In genomic region chr21:42671778-42672593, GRCh38 we compare ENCODE assay signal across 16 cellular contexts. TPM values are rescaled to one million over a fixed set of nuclear protein-coding genes. Genes with fewer than 3 reads are reported as not detected.
DNase-seq lines count a peak whose midpoint lies in the region; ATAC-seq, FAIRE-seq and TF ChIP-seq lines count a peak whose summit lies in the region.
"Had no signal": no experiment of that assay in that cellular context is flagged by ENCODE, and none has a peak within 500 bp of the region (broad histone marks: within the 10 kb centered on the region; RNA-seq: fewer than 3 reads in every experiment).

No MANE protein-coding gene starts in this region.

- peaks cover 7% of the 10 kb centered on the region for H3K4me1 Mint-ChIP-seq in activated naive CD8-positive, alpha-beta T cell treated with anti-CD3 and anti-CD28 coated beads, Interleukin-2, amount 50 U/mL, for 24 hours
- no peaks in the 10 kb centered on the region for H3K4me1 Mint-ChIP-seq in activated naive CD8-positive, alpha-beta T cell treated with anti-CD3 and anti-CD28 coated beads for 36 hours

- no peaks in the 10 kb centered on the region for H3K36me3 ChIP-seq in OCI-LY7 (ENCODE audit: insufficient read depth, low read length)
- H3K36me3 ChIP-seq in iPS-20b (ENCODE audit: insufficient read depth, low read depth, low read length) = peaks cover 18% of the 10 kb centered on the region

- peak; percentile 65 for ATAC-seq in activated naive CD8-positive, alpha-beta T cell treated with anti-CD3 and anti-CD28 coated beads, Interleukin-2, amount 50 U/mL, for 24 hours
- no peak for ATAC-seq in HG02973 (IDR thresholded peaks at IDR 0.05; ENCODE audit: unreplicated experiment)

- intact Hi-C loops in OCI-LY7 (cut with micrococcal nuclease; ENCODE audit: unreplicated experiment) = no loop called here

- H3K9ac ChIP-seq in iPS-20b (ENCODE audit: low read depth, low read length) = 0 out of 2 replicates have a peak overlapping the region, but pooled peaks have one; percentile 7
- H3K9ac ChIP-seq: GM23248 had no signal

- no peak overlapping the region for H2AFZ ChIP-seq in OCI-LY7 (ENCODE audit: low read length)
- H2AFZ ChIP-seq: GM23248 had no signal

- POLR2A ChIA-PET in OCI-LY7 (lab: Charles Lee) = interaction anchor here (0.6 to 1.4 kb wide), 3 partner anchors 10 to 124 kb away, joined by 3 to 6 read pairs (median 4); no protein-coding TSS in a partner anchor
- POLR2A ChIA-PET in HEK293T (lab: Yijun Ruan, JAX) = interaction anchor here (1.3 kb wide), 1 partner anchor 17 kb away, joined by 5 read pairs; no protein-coding TSS in a partner anchor

- no TSS peak for BruUV-seq in OCI-LY7 (replicated peaks; lab: Mats Ljungman, UMichigan)

- H3K27ac ChIP-seq in OCI-LY7 (ENCODE audit: low read depth, low read length, poor library complexity, severe bottlenecking) (no peak overlapping the region), iPS-20b (ENCODE audit: low read length) (no peak overlapping the region)
- H3K27ac ChIP-seq: dorsolateral prefrontal cortex, GM23248, Peyer's patch had no signal

- H3K9me3 ChIP-seq in OCI-LY7 (ENCODE audit: low read length) (no peaks in the 10 kb centered on the region), iPS-20b (ENCODE audit: insufficient read depth, low read depth, low read length) (no peaks in the 10 kb centered on the region)
- H3K9me3 ChIP-seq: Peyer's patch had no signal

- CTCF ChIA-PET in OCI-LY7 (lab: Charles Lee; ENCODE audit: unreplicated experiment) (no interaction called here), HEK293T (lab: Yijun Ruan, JAX) (no interaction called here)

- no peaks in the 10 kb centered on the region for H4K20me1 ChIP-seq in OCI-LY7 (ENCODE audit: insufficient read depth, low read length)

- H3K9me2 ChIP-seq in OCI-LY7 (ENCODE audit: insufficient read depth, low read length) = no peaks in the 10 kb centered on the region

- H3K9me3 Mint-ChIP-seq in activated naive CD8-positive, alpha-beta T cell treated with anti-CD3 and anti-CD28 coated beads, Interleukin-2, amount 50 U/mL, for 24 hours = no peaks in the 10 kb centered on the region
- H3K9me3 Mint-ChIP-seq in activated naive CD8-positive, alpha-beta T cell treated with anti-CD3 and anti-CD28 coated beads for 36 hours = no peaks in the 10 kb centered on the region

- H3K79me2 ChIP-seq in OCI-LY7 (ENCODE audit: insufficient read depth, low read depth, low read length) = peaks cover 9% of the 10 kb centered on the region; the same call in 1 of the 2 replicates

- H3K4me1 ChIP-seq in OCI-LY7 (ENCODE audit: insufficient read depth, low read length, poor library complexity, severe bottlenecking) (peaks cover 39% of the 10 kb centered on the region), iPS-20b (ENCODE audit: insufficient read depth, low read length) (peaks cover 52% of the 10 kb centered on the region)
- H3K4me1 ChIP-seq: Peyer's patch had no signal

- peak overlapping the region; percentile 65 for H3K4me2 ChIP-seq in OCI-LY7 (ENCODE audit: low read length)

- H3K27me3 ChIP-seq in iPS-20b (ENCODE audit: insufficient read depth, low read length) = no peaks in the 10 kb centered on the region
- H3K27me3 ChIP-seq: dorsolateral prefrontal cortex, Peyer's patch had no signal

- no peak overlapping the region for H3K27ac Mint-ChIP-seq in activated naive CD8-positive, alpha-beta T cell treated with anti-CD3 and anti-CD28 coated beads, Interleukin-2, amount 50 U/mL, for 24 hours
- no peak overlapping the region for H3K27ac Mint-ChIP-seq in activated naive CD8-positive, alpha-beta T cell treated with anti-CD3 and anti-CD28 coated beads for 36 hours

- no peak for TF ChIP-seq CTCF in OCI-LY7 (conservative IDR thresholded peaks at IDR 0.05; ENCODE audit: low read length)
- TF ChIP-seq CTCF in GM20000 (IDR thresholded peaks at IDR 0.05; ENCODE audit: extremely low read depth, missing control alignments) = no peak

- H3K4me3 Mint-ChIP-seq in activated naive CD8-positive, alpha-beta T cell treated with anti-CD3 and anti-CD28 coated beads, Interleukin-2, amount 50 U/mL, for 24 hours = no peak overlapping the region
- no peak overlapping the region for H3K4me3 Mint-ChIP-seq in activated naive CD8-positive, alpha-beta T cell treated with anti-CD3 and anti-CD28 coated beads for 36 hours

- H3K4me3 ChIP-seq in OCI-LY7 (ENCODE audit: low read depth, low read length, poor library complexity, severe bottlenecking) (peak overlapping the region; percentile 34), iPS-20b (ENCODE audit: low read length) (no peak overlapping the region)
- H3K4me3 ChIP-seq: dorsolateral prefrontal cortex, GM23248, Peyer's patch had no signal

- no peaks in the 10 kb centered on the region for H3K36me3 Mint-ChIP-seq in activated naive CD8-positive, alpha-beta T cell treated with anti-CD3 and anti-CD28 coated beads, Interleukin-2, amount 50 U/mL, for 24 hours (ENCODE audit: low read depth)
- no peaks in the 10 kb centered on the region for H3K36me3 Mint-ChIP-seq in activated naive CD8-positive, alpha-beta T cell treated with anti-CD3 and anti-CD28 coated beads for 36 hours

- no peaks in the 10 kb centered on the region for H3K27me3 Mint-ChIP-seq in activated naive CD8-positive, alpha-beta T cell treated with anti-CD3 and anti-CD28 coated beads, Interleukin-2, amount 50 U/mL, for 24 hours
- H3K27me3 Mint-ChIP-seq in activated naive CD8-positive, alpha-beta T cell treated with anti-CD3 and anti-CD28 coated beads for 36 hours = no peaks in the 10 kb centered on the region

- no peak for FAIRE-seq in urothelium cell line (lab: Jason Lieb, UNC)
- FAIRE-seq: small intestine had no signal

- DNase-seq in activated naive CD8-positive, alpha-beta T cell treated with anti-CD3 and anti-CD28 coated beads, Interleukin-2, amount 50 U/mL, for 24 hours = peak; percentile 28
- DNase-seq in activated naive CD8-positive, alpha-beta T cell treated with anti-CD3 and anti-CD28 coated beads for 36 hours = no peak
- no peak for DNase-seq in OCI-LY7 (ENCODE audit: low spot score)
- DNase-seq in urothelium cell line (ENCODE audit: low spot score) = peak; percentile 61
- no peak for DNase-seq in GM20000 (ENCODE audit: low spot score)
- DNase-seq in HEK293T (ENCODE audit: extremely low spot score) = no peak
- DNase-seq: activated CD4-positive, CD25-positive, alpha-beta regulatory T cell; activated naive CD4-positive, alpha-beta T cell treated with Interleukin-2 at 50 U/mL for 16 hours; AML-193; dorsolateral prefrontal cortex; hippocampal formation; Peyer's patch; small intestine had no signal

TF ChIP-seq in HEK293T, 16 proteins besides CTCF, POLR2A, EP300 and RAD21:
- TF ChIP-seq CTBP1 (IDR thresholded peaks at IDR 0.05; ENCODE audit: borderline replicate concordance) (no peak), L3MBTL2 (conservative IDR thresholded peaks at IDR 0.05) (no peak), ZNF384 (IDR thresholded peaks at IDR 0.05) (no peak), FOXK2 (IDR thresholded peaks at IDR 0.05) (no peak), NFRKB (IDR thresholded peaks at IDR 0.05) (no peak), TARDBP (IDR thresholded peaks at IDR 0.05) (no peak), BHLHE40 (IDR thresholded peaks at IDR 0.05; ENCODE audit: borderline replicate concordance) (no peak), SP1 (IDR thresholded peaks at IDR 0.05) (no peak)

RNA-seq across cellular contexts. Expression of gene PDE9A, which starts 18.6 kb away (rescaled TPM):
- total RNA-seq in activated naive CD8-positive, alpha-beta T cell treated with anti-CD3 and anti-CD28 coated beads for 36 hours = 1 to 10 TPM; 6.5 to 7.7 TPM
- 8.0 and 11.4 TPM in 2 replicates for total RNA-seq in OCI-LY7 (2014; rRNA removed; shearing (Covaris generic))
- 20.3 and 22.4 TPM in 2 replicates for total RNA-seq in OCI-LY7 (2022)
- total RNA-seq: GM23248 had no signal

Comparison
In these comparisons a context has a peak if more than half of its experiments do, and no peak if none do; other contexts are left out.
1. DNase-seq: peak in activated naive CD8-positive, alpha-beta T cell treated with anti-CD3 and anti-CD28 coated beads, Interleukin-2, amount 50 U/mL, for 24 hours (single experiment) and urothelium cell line (single experiment); none in activated naive CD8-positive, alpha-beta T cell treated with anti-CD3 and anti-CD28 coated beads for 36 hours (single experiment), OCI-LY7 (single experiment), GM20000 (single experiment) and HEK293T (single experiment).